23 cellular contexts compared by ENCODE assay signal in the genomic region with DNA sequence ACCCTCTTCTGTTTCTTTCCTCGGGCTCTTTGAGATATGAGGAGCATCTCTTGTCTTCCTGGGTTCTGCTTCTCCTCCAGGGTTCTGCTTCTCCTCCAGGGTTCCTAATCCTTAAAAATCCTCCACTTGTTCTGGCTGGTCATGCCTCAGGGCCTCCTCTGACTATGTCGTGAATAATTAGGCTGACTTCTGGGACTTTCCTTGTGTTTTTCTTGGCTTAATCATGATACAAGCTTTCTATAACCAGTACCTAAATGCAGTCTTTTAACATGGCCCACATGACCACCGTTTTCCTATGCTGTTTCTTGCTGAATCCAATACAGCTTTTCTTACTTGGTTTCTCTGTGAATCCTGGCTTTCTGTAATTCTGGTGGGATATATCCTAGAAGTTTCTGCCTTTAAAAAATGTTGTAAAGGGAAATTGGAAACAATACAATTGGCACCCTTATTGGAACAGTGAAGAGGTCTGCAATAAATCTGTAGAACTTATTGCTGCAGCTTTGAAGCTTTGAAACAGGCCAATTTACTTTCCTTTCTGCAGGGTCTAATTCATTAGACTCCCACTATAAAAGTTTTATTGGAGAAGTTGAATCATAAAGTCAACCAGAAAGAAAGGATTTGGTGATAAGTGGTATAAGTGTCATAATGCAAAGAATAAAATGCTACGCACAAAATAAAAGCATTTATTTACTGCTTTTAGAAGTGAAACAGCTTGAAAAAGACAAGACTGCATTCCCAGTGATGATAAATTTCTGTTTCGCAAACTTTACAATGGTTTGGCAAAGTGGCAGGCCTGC.
"Had no signal": no experiment of that assay in that cellular context is flagged by ENCODE, and none has a peak within 500 bp of the region (broad histone marks: within the 10 kb centered on the region; RNA-seq: fewer than 3 reads in every experiment).

No MANE protein-coding gene starts in this region.

- H3K4me1 Mint-ChIP-seq: brain, neural crest cell had no signal

- ATAC-seq: activated naive CD4-positive, alpha-beta T cell treated with anti-CD3 and anti-CD28 coated beads, Interleukin-2, amount 50 U/mL, for 72 hours; activated T-helper 17 cell treated with anti-CD3 and anti-CD28 coated beads, Interleukin-2, amount 50 U/mL, for 72 hours; esophagus mucosa; gastrocnemius medialis; stimulated activated naive CD8-positive, alpha-beta T cell treated with anti-CD3 and anti-CD28 coated beads, Interleukin-15, Interleukin-2, amounts not matched to agents 100 U/mL and 50 U/mL, for 24 hours had no signal

- H3K4me3 ChIP-seq: gastrocnemius medialis, right atrium auricular region, thyroid gland had no signal

- H3K9me3 ChIP-seq: gastrocnemius medialis, right atrium auricular region, thyroid gland had no signal

- H3K4me3 Mint-ChIP-seq: activated T-helper 17 cell treated with anti-CD3 and anti-CD28 coated beads, Interleukin-2, amount 50 U/mL, for 72 hours; brain; naive B cell; neural crest cell had no signal

- H3K27me3 Mint-ChIP-seq: brain, progenitor cell of endocrine pancreas had no signal

- H3K36me3 Mint-ChIP-seq: activated naive CD4-positive, alpha-beta T cell treated with anti-CD3 and anti-CD28 coated beads, Interleukin-2, amount 50 U/mL, for 72 hours; brain; naive B cell had no signal

- H3K9me3 Mint-ChIP-seq: activated T-helper 17 cell treated with anti-CD3 and anti-CD28 coated beads, Interleukin-2, amount 50 U/mL, for 72 hours; naive B cell had no signal

- H3K36me3 ChIP-seq: gastrocnemius medialis, right atrium auricular region, thyroid gland had no signal

- H3K27ac ChIP-seq: gastrocnemius medialis, right atrium auricular region, thyroid gland had no signal

- H3K4me1 ChIP-seq: gastrocnemius medialis, right atrium auricular region, thyroid gland had no signal

- H3K27me3 ChIP-seq: gastrocnemius medialis, right atrium auricular region, thyroid gland had no signal

- DNase-seq: activated CD4-positive, alpha-beta T cell treated with anti-CD3 and anti-CD28 coated beads for 1 hour; activated CD4-positive, alpha-beta T cell treated with anti-CD3 and anti-CD28 coated beads, Interleukin-2, amount 50 U/mL, for 1 hour; activated T-cell treated with anti-CD3 and anti-CD28 coated beads, Interleukin-2, amount 50 U/mL, for 1 hour; aorta; central memory CD4-positive, alpha-beta T cell; dermis blood vessel endothelial cell; effector CD8-positive, alpha-beta T cell; gastrocnemius medialis; hypothalamus; mesenchymal stem cell; naive B cell; stimulated activated CD4-positive, alpha-beta T cell treated with anti-CD3 and anti-CD28 coated beads, Interleukin-12 subunit alpha, Interleukin-12 subunit beta, amount 100 ng/mL, for 4 hours; stimulated activated CD4-positive, alpha-beta T cell treated with anti-CD3 and anti-CD28 coated beads, Interleukin-4, amount 100 ng/mL, for 4 hours; stimulated activated naive CD8-positive, alpha-beta T cell treated with anti-CD3 and anti-CD28 coated beads, Interleukin-15, Interleukin-2, amounts not matched to agents 100 U/mL and 50 U/mL, for 24 hours; T-helper 9 cell; thyroid gland had no signal

- H3K27ac Mint-ChIP-seq: activated naive CD4-positive, alpha-beta T cell treated with anti-CD3 and anti-CD28 coated beads, Interleukin-2, amount 50 U/mL, for 72 hours; activated T-helper 17 cell treated with anti-CD3 and anti-CD28 coated beads, Interleukin-2, amount 50 U/mL, for 72 hours; naive B cell; progenitor cell of endocrine pancreas had no signal
